In the genomic region with DNA sequence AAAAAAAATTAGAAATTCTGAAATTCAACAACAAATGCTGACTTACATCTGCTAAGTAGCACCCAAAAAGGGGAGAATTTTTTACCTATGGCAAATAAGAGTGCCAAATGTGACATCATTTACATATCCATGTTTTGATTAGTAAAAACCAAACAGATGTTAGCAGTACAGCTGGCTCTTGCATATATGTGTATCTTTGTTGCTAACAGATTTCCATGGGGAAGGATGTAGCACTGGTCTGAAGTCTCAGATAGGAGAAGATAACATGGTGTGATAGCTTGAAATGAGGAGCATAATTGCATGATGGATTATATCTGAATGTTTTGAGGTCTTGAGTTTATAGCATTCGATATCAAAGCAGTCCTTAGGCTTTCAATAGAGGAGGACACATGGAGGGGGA, we compare ENCODE assay signal across 27 cellular contexts. TPM values are rescaled to one million over a fixed set of nuclear protein-coding genes. Genes with fewer than 3 reads are reported as not detected.
DNase-seq lines count a peak whose midpoint lies in the region; ATAC-seq and TF ChIP-seq lines count a peak whose summit lies in the region.
"Had no signal": no experiment of that assay in that cellular context is flagged by ENCODE, and none has a peak within 500 bp of the region (broad histone marks: within the 10 kb centered on the region; RNA-seq: fewer than 3 reads in every experiment).

No MANE protein-coding gene starts in this region.

- peak overlapping the region; percentile 50 for H3K4me3 ChIP-seq in Loucy (ENCODE audit: low read length, poor library complexity, severe bottlenecking)
- peak overlapping the region; percentile 13 for H3K4me3 ChIP-seq in coronary artery
- H3K4me3 ChIP-seq: K562, SJSA1, skin epidermis, stomach had no signal

- no peaks in the 10 kb centered on the region for H3K9me3 ChIP-seq in Loucy (ENCODE audit: insufficient read depth, low read depth, low read length)
- H3K9me3 ChIP-seq: BE2C, left ventricle myocardium inferior, SJSA1, stomach, tibial nerve had no signal

- H2AFZ ChIP-seq in Loucy (ENCODE audit: low read length), result no peak overlapping the region

- H3K9me2 ChIP-seq in Loucy (replicated peaks; ENCODE audit: low read depth, low read length), result no peaks in the 10 kb centered on the region

- peaks cover 89% of the 10 kb centered on the region for H4K20me1 ChIP-seq in Loucy (ENCODE audit: insufficient read depth, low read length, poor library complexity, severe bottlenecking)

- no peak for ATAC-seq in activated T-cell treated with anti-CD3 and anti-CD28 coated beads, Interleukin-2, amount 50 U/mL, for 72 hours (replicated peaks in 1 of 2)
- no peak for ATAC-seq in stimulated activated effector memory CD8-positive, alpha-beta T cell treated with anti-CD3 and anti-CD28 coated beads, Interleukin-12 subunit alpha, Interleukin-12 subunit beta, amount 100 ng/mL, for 72 hours
- no peak for ATAC-seq in GM18519 (IDR thresholded peaks at IDR 0.05; ENCODE audit: low FRiP score, unreplicated experiment)
- ATAC-seq: activated naive CD8-positive, alpha-beta T cell treated with anti-CD3 and anti-CD28 coated beads, Interleukin-2, amount 50 U/mL, for 24 hours; K562 had no signal

- peaks cover 68% of the 10 kb centered on the region for H3K4me1 Mint-ChIP-seq in activated T-cell treated with anti-CD3 and anti-CD28 coated beads, Interleukin-2, amount 50 U/mL, for 72 hours (ENCODE audit: low read depth)
- peaks cover 59% of the 10 kb centered on the region for H3K4me1 Mint-ChIP-seq in stimulated activated effector memory CD8-positive, alpha-beta T cell treated with anti-CD3 and anti-CD28 coated beads, Interleukin-12 subunit alpha, Interleukin-12 subunit beta, amount 100 ng/mL, for 72 hours

- H3F3A ChIP-seq in Loucy (ENCODE audit: low read depth), result no peaks in the 10 kb centered on the region; the same call in 1 of the 2 replicates

- peaks cover 36% of the 10 kb centered on the region; the same call in 1 of the 2 replicates for H3K36me3 ChIP-seq in Loucy (ENCODE audit: insufficient read depth, low read length)
- H3K36me3 ChIP-seq: WERI-Rb-1 had no signal

- H3K36me3 Mint-ChIP-seq in activated T-cell treated with anti-CD3 and anti-CD28 coated beads, Interleukin-2, amount 50 U/mL, for 72 hours (ENCODE audit: insufficient read depth in 2 of 2), result peaks cover 0 to 7% of the 10 kb centered on the region in 2 donors
- H3K36me3 Mint-ChIP-seq in stimulated activated effector memory CD8-positive, alpha-beta T cell treated with anti-CD3 and anti-CD28 coated beads, Interleukin-12 subunit alpha, Interleukin-12 subunit beta, amount 100 ng/mL, for 72 hours, result peaks cover 31% of the 10 kb centered on the region

- no peak for DNase-seq in activated T-cell treated with anti-CD3 and anti-CD28 coated beads, Interleukin-2, amount 50 U/mL, for 72 hours
- DNase-seq in activated T-cell treated with anti-CD3 and anti-CD28 coated beads, Interleukin-2, amount 50 U/mL, for 48 hours, result no peak
- no peak for DNase-seq in coronary artery (ENCODE audit: low spot score)
- no peak for DNase-seq in stimulated activated effector memory CD8-positive, alpha-beta T cell treated with anti-CD3 and anti-CD28 coated beads, Interleukin-12 subunit alpha, Interleukin-12 subunit beta, amount 100 ng/mL, for 72 hours (ENCODE audit: low spot score in 2 of 2)
- DNase-seq in central memory CD4-positive, alpha-beta T cell, result no peak
- no peak for DNase-seq in ecto neural progenitor cell (ENCODE audit: low spot score)
- DNase-seq: activated CD4-positive, alpha-beta T cell treated with anti-CD3 and anti-CD28 coated beads, Interleukin-2, amount 50 U/mL, for 1 hour; activated naive CD8-positive, alpha-beta T cell treated with anti-CD3 and anti-CD28 coated beads, Interleukin-2, amount 50 U/mL, for 24 hours; BE2C; islet precursor cell; left ventricle myocardium inferior; MM.1S; naive B cell; NCI-H1417; NCI-H2081 treated with DMSO at 0.1 percent for 48 hours; NCI-H226; NCI-H774; stomach; WERI-Rb-1 had no signal

- no peaks in the 10 kb centered on the region for H3K9me3 Mint-ChIP-seq in activated T-cell treated with anti-CD3 and anti-CD28 coated beads, Interleukin-2, amount 50 U/mL, for 72 hours
- no peaks in the 10 kb centered on the region for H3K9me3 Mint-ChIP-seq in stimulated activated effector memory CD8-positive, alpha-beta T cell treated with anti-CD3 and anti-CD28 coated beads, Interleukin-12 subunit alpha, Interleukin-12 subunit beta, amount 100 ng/mL, for 72 hours
- H3K9me3 Mint-ChIP-seq: activated naive CD8-positive, alpha-beta T cell treated with anti-CD3 and anti-CD28 coated beads, Interleukin-2, amount 50 U/mL, for 24 hours; activated T-helper 1 cell treated with anti-CD3 and anti-CD28 coated beads, Interleukin-12 subunit alpha, Interleukin-12 subunit beta, Interleukin-2, Interleukin-4 antibody, amounts not matched to agents 30 ng/mL and 10 ng/mL and 1 ng/mL, durations not matched to agents 14 hours and 24 hours and 36 hours; naive B cell; T-helper 2 cell treated with Interferon-gamma antibody and Interleukin-4, amounts not matched to agents 5 μg/mL and 100 μg/mL, for 36 hours had no signal

- no peaks in the 10 kb centered on the region for H3K27me3 ChIP-seq in Loucy (ENCODE audit: insufficient read depth, low read length, poor library complexity, severe bottlenecking)
- H3K27me3 ChIP-seq: BE2C, SJSA1, stomach, tibial nerve had no signal

- peaks cover 83% of the 10 kb centered on the region for H3K4me1 ChIP-seq in Loucy (ENCODE audit: insufficient read depth, low read length, poor library complexity, severe bottlenecking)
- H3K4me1 ChIP-seq: SJSA1 had no signal

- peak overlapping the region; percentile 47 for H3K9ac ChIP-seq in Loucy (ENCODE audit: low read depth, low read length, poor library complexity, severe bottlenecking)

- H3K27ac Mint-ChIP-seq in activated T-cell treated with anti-CD3 and anti-CD28 coated beads, Interleukin-2, amount 50 U/mL, for 72 hours, result peak overlapping the region; percentile 51
- H3K27ac Mint-ChIP-seq in stimulated activated effector memory CD8-positive, alpha-beta T cell treated with anti-CD3 and anti-CD28 coated beads, Interleukin-12 subunit alpha, Interleukin-12 subunit beta, amount 100 ng/mL, for 72 hours, result peak overlapping the region; percentile 26
- H3K27ac Mint-ChIP-seq: activated naive CD8-positive, alpha-beta T cell treated with anti-CD3 and anti-CD28 coated beads, Interleukin-2, amount 50 U/mL, for 24 hours; activated T-helper 1 cell treated with anti-CD3 and anti-CD28 coated beads, Interleukin-12 subunit alpha, Interleukin-12 subunit beta, Interleukin-2, Interleukin-4 antibody, amounts not matched to agents 30 ng/mL and 10 ng/mL and 1 ng/mL, durations not matched to agents 14 hours and 24 hours and 36 hours; T-helper 2 cell treated with Interferon-gamma antibody and Interleukin-4, amounts not matched to agents 5 μg/mL and 100 μg/mL, for 36 hours had no signal

- no peak for TF ChIP-seq CTCF in Loucy (conservative IDR thresholded peaks at IDR 0.05; ENCODE audit: low read length)
- no peak for TF ChIP-seq CTCF in coronary artery (IDR thresholded peaks at IDR 0.05)

- H3K27me3 Mint-ChIP-seq in activated T-cell treated with anti-CD3 and anti-CD28 coated beads, Interleukin-2, amount 50 U/mL, for 72 hours (ENCODE audit: low read depth), result no peaks in the 10 kb centered on the region
- H3K27me3 Mint-ChIP-seq: activated naive CD8-positive, alpha-beta T cell treated with anti-CD3 and anti-CD28 coated beads, Interleukin-2, amount 50 U/mL, for 24 hours; naive B cell had no signal

- peak overlapping the region; percentile 74 for H3K4me2 ChIP-seq in Loucy (ENCODE audit: low read depth, low read length, poor library complexity, severe bottlenecking)

- H3K27ac ChIP-seq in coronary artery, result no peak overlapping the region
- H3K27ac ChIP-seq: left ventricle myocardium inferior, SJSA1, stomach, WERI-Rb-1 had no signal

- H3K79me2 ChIP-seq in Loucy (ENCODE audit: insufficient read depth, low read length), result peaks cover 100% of the 10 kb centered on the region

- H3K4me3 Mint-ChIP-seq in activated T-cell treated with anti-CD3 and anti-CD28 coated beads, Interleukin-2, amount 50 U/mL, for 72 hours, result no peak overlapping the region
- no peak overlapping the region for H3K4me3 Mint-ChIP-seq in stimulated activated effector memory CD8-positive, alpha-beta T cell treated with anti-CD3 and anti-CD28 coated beads, Interleukin-12 subunit alpha, Interleukin-12 subunit beta, amount 100 ng/mL, for 72 hours
- H3K4me3 Mint-ChIP-seq: activated naive CD8-positive, alpha-beta T cell treated with anti-CD3 and anti-CD28 coated beads, Interleukin-2, amount 50 U/mL, for 24 hours; activated T-helper 1 cell treated with anti-CD3 and anti-CD28 coated beads, Interleukin-12 subunit alpha, Interleukin-12 subunit beta, Interleukin-2, Interleukin-4 antibody, amounts not matched to agents 30 ng/mL and 10 ng/mL and 1 ng/mL, durations not matched to agents 14 hours and 24 hours and 36 hours; naive B cell; T-helper 2 cell treated with Interferon-gamma antibody and Interleukin-4, amounts not matched to agents 5 μg/mL and 100 μg/mL, for 36 hours had no signal

RNA-seq across cellular contexts. Expression of a gene that starts 17.5 kb away (rescaled TPM):
- total RNA-seq in activated T-cell treated with anti-CD3 and anti-CD28 coated beads, Interleukin-2, amount 50 U/mL, for 72 hours, result 10 to 100 TPM; 46.5 to 74.2 TPM
